In genomic region chr15:56365075-56365711, GRCh38 we compare ENCODE assay signal across 8 cellular contexts. TPM values are rescaled to one million over a fixed set of nuclear protein-coding genes. Genes with fewer than 3 reads are reported as not detected.
DNase-seq lines count a peak whose midpoint lies in the region; ATAC-seq and TF ChIP-seq lines count a peak whose summit lies in the region.

Gene TEX9 (plus strand): TSS chr15:56365426. CDS start chr15:56365451, 25 bp downstream.

- peak within 1 kb of the TSS; percentile 68 for H3K4me3 Mint-ChIP-seq in Caco-2 (ENCODE audit: unreplicated experiment)

- no peaks in the 10 kb centered on the region for H3K4me1 ChIP-seq in Caco-2
- H3K4me1 ChIP-seq in NT2/D1 (ENCODE audit: insufficient read depth, insufficient read length) = no peaks in the 10 kb centered on the region
- H3K4me1 ChIP-seq in esophagus (ENCODE audit: control insufficient read depth in 2 of 2, insufficient read depth in 2 of 2, low read length in 1 of 2) = no peaks in the 10 kb centered on the region
- peaks cover 8% of the 10 kb centered on the region for H3K4me1 ChIP-seq in muscle layer of colon (ENCODE audit: insufficient read depth, low read length)

- intact Hi-C loops in Caco-2 (cut with micrococcal nuclease; ENCODE audit: unreplicated experiment) = loop anchor here (2.0 kb wide), 1 partner anchor 118 kb away; no protein-coding TSS in a partner anchor

- peak; percentile 87 to 88 for DNase-seq in Caco-2
- peak; percentile 58 for DNase-seq in HS-5 (ENCODE audit: low read depth)
- DNase-seq in NT2/D1 (ENCODE audit: low read depth, low spot score) = peak; percentile 77
- peak; percentile 41 for DNase-seq in activated T-cell treated with anti-CD3 and anti-CD28 coated beads for 1 hour (ENCODE audit: low read depth)
- peak; percentile 13 for DNase-seq in stimulated activated CD8-positive, alpha-beta memory T cell treated with anti-CD3 and anti-CD28 coated beads, Interleukin-7, amount 100 ng/mL, for 1 hour (ENCODE audit: low read depth in 2 of 2)

- no peak within 1 kb of the TSS for H3K27ac Mint-ChIP-seq in Caco-2 (ENCODE audit: unreplicated experiment)

- H3K9ac ChIP-seq in NT2/D1 (ENCODE audit: insufficient read length, low read depth) (peak within 1 kb of the TSS; percentile 81), muscle layer of colon (ENCODE audit: low read length) (peak within 1 kb of the TSS; percentile 13)

- H3K36me3 ChIP-seq in Caco-2 (ENCODE audit: control insufficient read depth, insufficient read depth, low read length) = no peaks in the 10 kb centered on the region
- H3K36me3 ChIP-seq in NT2/D1 (ENCODE audit: insufficient read depth, insufficient read length, low read length) = no peaks in the 10 kb centered on the region
- H3K36me3 ChIP-seq in esophagus (ENCODE audit: control insufficient read depth in 2 of 2, insufficient read depth in 2 of 2, low read length in 1 of 2) = no peaks in the 10 kb centered on the region
- no peaks in the 10 kb centered on the region for H3K36me3 ChIP-seq in muscle layer of colon (ENCODE audit: insufficient read depth, low read length)

- WGBS in esophagus, 2 donors = 0% methylated on average over 45 of the region's 45 CpGs

- H3K9me3 ChIP-seq in Caco-2 = no peaks in the 10 kb centered on the region
- H3K9me3 ChIP-seq in NT2/D1 (ENCODE audit: insufficient read depth, low read length) = 0 out of 2 replicates have a peak, but pooled peaks cover 3% of the 10 kb centered on the region
- H3K9me3 ChIP-seq in esophagus (ENCODE audit: control insufficient read depth in 2 of 2, insufficient read depth in 1 of 2, low read depth in 1 of 2, low read length in 1 of 2) = peaks cover 0 to 3% of the 10 kb centered on the region in 2 donors
- no peaks in the 10 kb centered on the region for H3K9me3 ChIP-seq in muscle layer of colon (ENCODE audit: low read length)

- H3K36me3 Mint-ChIP-seq in Caco-2 (ENCODE audit: insufficient read depth, unreplicated experiment) = no peaks in the 10 kb centered on the region

- BruUV-seq in Caco-2 (replicated peaks; lab: Mats Ljungman, UMichigan) = no TSS peak

- no peaks in the 10 kb centered on the region for H3K9me3 Mint-ChIP-seq in Caco-2 (ENCODE audit: unreplicated experiment)

- H3K4me3 ChIP-seq in Caco-2 (ENCODE audit: low read depth, low read length) (peak within 1 kb of the TSS; percentile 52), NT2/D1 (ENCODE audit: insufficient read length, low read depth) (peak within 1 kb of the TSS; percentile 74), esophagus (ENCODE audit: low read depth in 1 of 2, low read length in 2 of 2) (peak within 1 kb of the TSS; percentile 70 to 80), muscle layer of colon (ENCODE audit: low read depth in 1 of 2, low read length in 2 of 2) (peak within 1 kb of the TSS; percentile 47 to 80)

- TF ChIP-seq CTCF in Caco-2 (IDR thresholded peaks at IDR 0.05; ENCODE audit: insufficient read depth in 1 of 2, low read depth in 1 of 2, low read length in 1 of 2, severe bottlenecking in 1 of 2, unreplicated experiment in 1 of 2) = no peak

- H3K27me3 Mint-ChIP-seq in Caco-2 (ENCODE audit: insufficient read depth, unreplicated experiment) = peaks cover 12% of the 10 kb centered on the region

- H3K4me1 Mint-ChIP-seq in Caco-2 (ENCODE audit: low read depth, unreplicated experiment) = peaks cover 8% of the 10 kb centered on the region

- CTCF ChIA-PET in Caco-2 (lab: Charles Lee) = no interaction called here

- H3K27ac ChIP-seq in esophagus (ENCODE audit: low read depth in 2 of 2, low read length in 1 of 2) = peak within 1 kb of the TSS; percentile 47 to 66
- peak within 1 kb of the TSS; percentile 13 for H3K27ac ChIP-seq in muscle layer of colon (ENCODE audit: low read depth, low read length)

- POLR2A ChIA-PET in Caco-2 (lab: Charles Lee) = no interaction called here

- ATAC-seq in GM21360 (IDR thresholded peaks at IDR 0.05; ENCODE audit: unreplicated experiment) = peak; percentile 78

- no peaks in the 10 kb centered on the region for H3K27me3 ChIP-seq in Caco-2 (replicated peaks; ENCODE audit: control insufficient read depth, insufficient read depth, low read length)
- H3K27me3 ChIP-seq in NT2/D1 (ENCODE audit: insufficient read depth, insufficient read length) = no peaks in the 10 kb centered on the region
- H3K27me3 ChIP-seq in esophagus (ENCODE audit: control insufficient read depth in 1 of 2, insufficient read depth in 2 of 2, low read length in 2 of 2) = no peaks in the 10 kb centered on the region
- no peaks in the 10 kb centered on the region for H3K27me3 ChIP-seq in muscle layer of colon (ENCODE audit: control insufficient read depth in 1 of 2, insufficient read depth in 2 of 2, low read length in 2 of 2)

RNA-seq across cellular contexts. Expression of gene TEX9, which starts in this region (rescaled TPM):
- total RNA-seq in Caco-2 (2022) = 1.0 and 1.9 TPM in 2 replicates
- polyA plus RNA-seq in esophagus = 1 to 10 TPM; 2.8 to 2.9 TPM

Comparison
In these comparisons a context has a peak if more than half of its experiments do, and no peak if none do; other contexts are left out.
1. Peak in every context shown above with its lines: DNase-seq, ATAC-seq, H3K4me3 ChIP-seq and H3K27ac ChIP-seq.
2. DNase-seq: peak in every context shown above with its lines; median percentile 88 in Caco-2; 77 in NT2/D1; 58 in HS-5; 41 in activated T-cell treated with anti-CD3 and anti-CD28 coated beads for 1 hour; 13 in stimulated activated CD8-positive, alpha-beta memory T cell treated with anti-CD3 and anti-CD28 coated beads, Interleukin-7, amount 100 ng/mL, for 1 hour.